25 cellular contexts compared by ENCODE assay signal in genomic region chr18:45073556-45073955, GRCh38.
"Had no signal": no experiment of that assay in that cellular context is flagged by ENCODE, and none has a peak within 500 bp of the region (broad histone marks: within the 10 kb centered on the region; RNA-seq: fewer than 3 reads in every experiment).

No MANE protein-coding gene starts in this region.

- H3K27me3 ChIP-seq: SJCRH30 had no signal

- H3K4me1 ChIP-seq: SJCRH30 had no signal

- ATAC-seq: activated CD8-positive, alpha-beta T cell treated with anti-CD3 and anti-CD28 coated beads, Interleukin-2, amount 10 ng/mL, durations not matched to agents 7 days and 5 days; activated naive CD8-positive, alpha-beta T cell treated with anti-CD3 and anti-CD28 coated beads, Interleukin-2, amount 50 U/mL, for 24 hours; WTC11 had no signal

- H3K4me2 ChIP-seq: SK-N-SH had no signal

- H3K27ac ChIP-seq: SJCRH30 had no signal

- H3K36me3 Mint-ChIP-seq: activated naive CD4-positive, alpha-beta T cell treated with anti-CD3 and anti-CD28 coated beads, Interleukin-2, amount 50 U/mL, for 24 hours; brain; IgD-negative memory B cell; WTC11 had no signal

- H3K27ac Mint-ChIP-seq: activated CD8-positive, alpha-beta T cell treated with anti-CD3 and anti-CD28 coated beads, Interleukin-2, amount 10 ng/mL, durations not matched to agents 7 days and 5 days; activated naive CD4-positive, alpha-beta T cell treated with anti-CD3 and anti-CD28 coated beads, Interleukin-2, amount 50 U/mL, for 24 hours; activated naive CD8-positive, alpha-beta T cell treated with anti-CD3 and anti-CD28 coated beads, Interleukin-2, amount 50 U/mL, for 24 hours; brain; IgD-negative memory B cell; T-helper 1 cell treated with Interleukin-12 subunit alpha and Interleukin-12 subunit beta and Interleukin-4 antibody, amounts not matched to agents 30 μg/mL and 1 μg/mL, for 36 hours; WTC11 had no signal

- H3K36me3 ChIP-seq: SJCRH30 had no signal

- H3K9me3 ChIP-seq: SJCRH30, SK-N-SH had no signal

- DNase-seq: activated CD4-positive, alpha-beta T cell treated with anti-CD3 and anti-CD28 coated beads for 48 hours; activated CD4-positive, alpha-beta T cell treated with anti-CD3 and anti-CD28 coated beads, Interleukin-2, amount 50 U/mL, for 4 hours; activated CD4-positive, CD25-positive, alpha-beta regulatory T cell treated with anti-CD3 and anti-CD28 coated beads, Interleukin-2, amount 50 U/mL, for 72 hours; activated CD8-positive, alpha-beta memory T cell treated with anti-CD3 and anti-CD28 coated beads, Interleukin-2, amount 50 U/mL, for 48 hours; activated CD8-positive, alpha-beta T cell treated with anti-CD3 and anti-CD28 coated beads, Interleukin-2, amount 10 ng/mL, durations not matched to agents 7 days and 5 days; activated naive CD8-positive, alpha-beta T cell treated with anti-CD3 and anti-CD28 coated beads, Interleukin-2, amount 50 U/mL, for 24 hours; activated T-cell treated with anti-CD3 and anti-CD28 coated beads, Interleukin-2, amount 50 U/mL, for 1 hour; amygdala; KG1; NCI-H1092; NCI-H1417; NCI-H1930; NCI-H2171; NCI-H2227 treated with DMSO at 0.1 percent for 48 hours; NCI-H446 treated with DMSO at 0.1 percent for 48 hours; NCI-H526; NCI-H82; SJCRH30; SK-N-SH had no signal

- H3K9ac ChIP-seq: SK-N-SH had no signal

- H3K4me3 ChIP-seq: SJCRH30 had no signal

- H3K9me3 Mint-ChIP-seq: activated naive CD4-positive, alpha-beta T cell treated with anti-CD3 and anti-CD28 coated beads, Interleukin-2, amount 50 U/mL, for 24 hours; activated naive CD8-positive, alpha-beta T cell treated with anti-CD3 and anti-CD28 coated beads, Interleukin-2, amount 50 U/mL, for 24 hours; brain; central memory CD8-positive, alpha-beta T cell; T-helper 1 cell treated with Interleukin-12 subunit alpha and Interleukin-12 subunit beta and Interleukin-4 antibody, amounts not matched to agents 30 μg/mL and 1 μg/mL, for 36 hours; WTC11 had no signal
